In the genomic region with DNA sequence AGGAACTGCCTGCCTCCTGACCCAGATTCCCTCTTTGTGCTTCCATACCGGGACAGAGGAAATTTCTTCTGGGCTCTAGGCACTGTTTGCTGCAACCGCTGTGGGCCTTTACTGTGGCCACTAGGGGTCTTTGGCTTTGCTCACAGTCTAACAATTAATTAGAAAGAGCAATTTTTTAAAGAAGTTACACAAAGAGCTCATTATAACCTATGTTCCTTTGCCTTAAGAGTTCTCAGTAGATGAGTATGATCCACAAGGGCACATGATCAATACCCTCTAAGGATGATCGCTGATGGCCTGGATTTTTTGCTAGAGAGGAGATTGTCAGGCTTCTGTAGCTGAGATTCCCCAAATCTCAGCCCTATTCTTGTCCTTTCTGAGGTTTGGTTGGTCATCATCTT, we compare ENCODE assay signal across 10 cellular contexts.
DNase-seq lines count a peak whose midpoint lies in the region; ATAC-seq and TF ChIP-seq lines count a peak whose summit lies in the region.
"Had no signal": no experiment of that assay in that cellular context is flagged by ENCODE, and none has a peak within 500 bp of the region (broad histone marks: within the 10 kb centered on the region; RNA-seq: fewer than 3 reads in every experiment).

No MANE protein-coding gene starts in this region.

- no peak overlapping the region for H3K9ac ChIP-seq in MM.1S (ENCODE audit: low read length)
- no peak overlapping the region for H3K9ac ChIP-seq in endodermal cell (ENCODE audit: extremely low read depth, low read length, poor library complexity, severe bottlenecking)

- H3K36me3 ChIP-seq in MM.1S (replicated peaks; ENCODE audit: insufficient read depth, low read length) = no peaks in the 10 kb centered on the region
- no peaks in the 10 kb centered on the region for H3K36me3 ChIP-seq in endodermal cell (ENCODE audit: control insufficient read depth, insufficient read depth, low read length)

- WGBS in endodermal cell (ENCODE audit: insufficient coverage in 1 of 2, insufficient read length in 1 of 2), 2 experiments = 39 to 100% methylated on average over 1 to 3 of the region's 3 CpGs

- DNase-seq in MM.1S (peak; percentile 10), endodermal cell (peak; percentile 74), pons (ENCODE audit: low spot score) (peak; percentile 67), NCI-H226 (no peak)
- DNase-seq in effector memory CD8-positive, alpha-beta T cell = no peak

- H3K4me1 ChIP-seq in MM.1S (ENCODE audit: low read length) = no peaks in the 10 kb centered on the region
- H3K4me1 ChIP-seq in endodermal cell (ENCODE audit: control insufficient read depth, insufficient read depth, low read length) = no peaks in the 10 kb centered on the region

- H3F3A ChIP-seq in MM.1S (ENCODE audit: insufficient read depth, low read length) = no peaks in the 10 kb centered on the region

- TF ChIP-seq CTCF in GM12872 (IDR thresholded peaks at IDR 0.05; ENCODE audit: insufficient read depth, low read depth, low read length) (peak; percentile 63), MM.1S (IDR thresholded peaks at IDR 0.05; ENCODE audit: low read length) (peak; percentile 46), endodermal cell (conservative IDR thresholded peaks at IDR 0.05) (peak; percentile 93)

- no peak overlapping the region for H2AFZ ChIP-seq in MM.1S (ENCODE audit: low read length)

- H3K27ac ChIP-seq in MM.1S (ENCODE audit: low read length) (no peak overlapping the region), endodermal cell (ENCODE audit: low read depth, low read length) (no peak overlapping the region)
- H3K27ac ChIP-seq: HL-60 had no signal

- no peaks in the 10 kb centered on the region for H3K9me3 ChIP-seq in MM.1S (replicated peaks; ENCODE audit: insufficient read depth, low read length)
- H3K9me3 ChIP-seq in endodermal cell (ENCODE audit: control insufficient read depth, low read length) = no peaks in the 10 kb centered on the region

- no peak overlapping the region for H3K4me3 ChIP-seq in MM.1S (ENCODE audit: low read length)
- no peak overlapping the region for H3K4me3 ChIP-seq in endodermal cell (ENCODE audit: low read length)

- no peaks in the 10 kb centered on the region for H3K36me3 Mint-ChIP-seq in endodermal cell (ENCODE audit: low read depth)
- H3K36me3 Mint-ChIP-seq in effector memory CD8-positive, alpha-beta T cell (ENCODE audit: insufficient read depth) = no peaks in the 10 kb centered on the region
- H3K36me3 Mint-ChIP-seq: activated naive CD4-positive, alpha-beta T cell treated with anti-CD3 and anti-CD28 coated beads, Interleukin-2, amount 50 U/mL, for 24 hours had no signal

- H3K27ac Mint-ChIP-seq in endodermal cell = no peak overlapping the region
- H3K27ac Mint-ChIP-seq in effector memory CD8-positive, alpha-beta T cell = no peak overlapping the region
- H3K27ac Mint-ChIP-seq: activated naive CD4-positive, alpha-beta T cell treated with anti-CD3 and anti-CD28 coated beads, Interleukin-2, amount 50 U/mL, for 24 hours had no signal

- H3K4me2 ChIP-seq in MM.1S (ENCODE audit: low read depth, low read length) = no peak overlapping the region

- ATAC-seq in GM19328 (IDR thresholded peaks at IDR 0.05; ENCODE audit: unreplicated experiment) (no peak), GM21423 (IDR thresholded peaks at IDR 0.05; ENCODE audit: unreplicated experiment) (no peak)
- no peak for ATAC-seq in effector memory CD8-positive, alpha-beta T cell (replicated peaks)

- H4K20me1 ChIP-seq in MM.1S (ENCODE audit: insufficient read depth, low read length) = no peaks in the 10 kb centered on the region

- no peaks in the 10 kb centered on the region for H3K9me2 ChIP-seq in MM.1S (replicated peaks; ENCODE audit: insufficient read depth, low read length)

- H3K27me3 ChIP-seq in MM.1S (replicated peaks; ENCODE audit: insufficient read depth, low read length) (no peaks in the 10 kb centered on the region), endodermal cell (ENCODE audit: control insufficient read depth, insufficient read depth, low read length, poor library complexity, severe bottlenecking) (no peaks in the 10 kb centered on the region)

- H3K4me1 Mint-ChIP-seq in endodermal cell = no peaks in the 10 kb centered on the region
- H3K4me1 Mint-ChIP-seq in effector memory CD8-positive, alpha-beta T cell (ENCODE audit: low read depth in 2 of 2) = no peaks in the 10 kb centered on the region
- H3K4me1 Mint-ChIP-seq: activated naive CD4-positive, alpha-beta T cell treated with anti-CD3 and anti-CD28 coated beads, Interleukin-2, amount 50 U/mL, for 24 hours had no signal

- H3K9me3 Mint-ChIP-seq in endodermal cell = no peaks in the 10 kb centered on the region
- no peaks in the 10 kb centered on the region for H3K9me3 Mint-ChIP-seq in effector memory CD8-positive, alpha-beta T cell
- H3K9me3 Mint-ChIP-seq: activated naive CD4-positive, alpha-beta T cell treated with anti-CD3 and anti-CD28 coated beads, Interleukin-2, amount 50 U/mL, for 24 hours had no signal

- H3K4me3 Mint-ChIP-seq in endodermal cell = no peak overlapping the region
- H3K4me3 Mint-ChIP-seq in effector memory CD8-positive, alpha-beta T cell = no peak overlapping the region
- H3K4me3 Mint-ChIP-seq: activated naive CD4-positive, alpha-beta T cell treated with anti-CD3 and anti-CD28 coated beads, Interleukin-2, amount 50 U/mL, for 24 hours had no signal

- no peaks in the 10 kb centered on the region for H3K79me2 ChIP-seq in MM.1S (ENCODE audit: low read length)

- H3K27me3 Mint-ChIP-seq in endodermal cell (ENCODE audit: insufficient read depth) = no peaks in the 10 kb centered on the region
- H3K27me3 Mint-ChIP-seq in effector memory CD8-positive, alpha-beta T cell = peaks cover 8 to 13% of the 10 kb centered on the region in 2 donors

Comparison
In these comparisons a context has a peak if more than half of its experiments do, and no peak if none do; other contexts are left out.
1. DNase-seq: peak in MM.1S (single experiment), endodermal cell (single experiment) and pons (single experiment); none in NCI-H226 (single experiment) and effector memory CD8-positive, alpha-beta T cell (0 of 3).
2. Peak in every context shown above with its lines, with median percentiles within 50 percentile points of each other: CTCF ChIP-seq.